In genomic region chr5:65951330-65951729, GRCh38 we compare ENCODE assay signal across 23 cellular contexts.
"Had no signal": no experiment of that assay in that cellular context is flagged by ENCODE, and none has a peak within 500 bp of the region (broad histone marks: within the 10 kb centered on the region; RNA-seq: fewer than 3 reads in every experiment).

No MANE protein-coding gene starts in this region.

- H3K4me3 Mint-ChIP-seq: dendritic cell treated with granulocyte-macrophage colony-stimulating factor and Interleukin-4, amounts not matched to agents 40 ng/mL and 50 ng/mL, for 4 days; nephron progenitor cell had no signal

- H3K36me3 ChIP-seq: esophagus muscularis mucosa, gastroesophageal sphincter, left lung, prostate gland, thoracic aorta, transverse colon had no signal

- ATAC-seq: effector memory CD8-positive, alpha-beta T cell; gastroesophageal sphincter; left lung; sciatic nerve had no signal

- H3K27ac ChIP-seq: epithelial cell of prostate, esophagus muscularis mucosa, gastroesophageal sphincter, left lung, parathyroid adenoma, prostate gland, skin epidermis, stomach, thoracic aorta, transverse colon had no signal

- H3K9me3 ChIP-seq: esophagus muscularis mucosa, gastroesophageal sphincter, left lung, prostate gland, stomach, thoracic aorta, transverse colon had no signal

- H3K4me3 ChIP-seq: esophagus muscularis mucosa, gastroesophageal sphincter, left lung, lung, prostate gland, skin epidermis, stomach, thoracic aorta, transverse colon had no signal

- H3K4me1 ChIP-seq: left lung, parathyroid adenoma, prostate gland had no signal

- H3K9ac ChIP-seq: parathyroid adenoma had no signal

- H3K9me3 Mint-ChIP-seq: dendritic cell treated with granulocyte-macrophage colony-stimulating factor and Interleukin-4, amounts not matched to agents 40 ng/mL and 50 ng/mL, for 4 days; effector memory CD8-positive, alpha-beta T cell; immature natural killer cell had no signal

- DNase-seq: effector memory CD8-positive, alpha-beta T cell; glutamatergic neuron; immature natural killer cell; left lung; mesenchymal stem cell; midbrain; nephron progenitor cell; stimulated activated CD4-positive, alpha-beta T cell treated with anti-CD3 and anti-CD28 coated beads, Interleukin-2, amount 100 ng/mL, for 24 hours; stimulated activated CD4-positive, alpha-beta T cell treated with anti-CD3 and anti-CD28 coated beads, Interleukin-4, amount 100 ng/mL, for 4 hours; stimulated activated naive CD4-positive, alpha-beta T cell; stomach; substantia nigra; transverse colon had no signal

- H3K27me3 Mint-ChIP-seq: dendritic cell treated with granulocyte-macrophage colony-stimulating factor and Interleukin-4, amounts not matched to agents 40 ng/mL and 50 ng/mL, for 4 days; effector memory CD8-positive, alpha-beta T cell had no signal

- H3K27me3 ChIP-seq: esophagus muscularis mucosa, gastroesophageal sphincter, left lung, stomach, transverse colon had no signal

- H2AFZ ChIP-seq: parathyroid adenoma had no signal

- H3K27ac Mint-ChIP-seq: dendritic cell treated with granulocyte-macrophage colony-stimulating factor and Interleukin-4, amounts not matched to agents 40 ng/mL and 50 ng/mL, for 4 days; nephron progenitor cell had no signal

- H3K4me1 Mint-ChIP-seq: nephron progenitor cell had no signal

- H3K36me3 Mint-ChIP-seq: immature natural killer cell had no signal
